19 cellular contexts compared by ENCODE assay signal in genomic region chr3:184693011-184693975, GRCh38. TPM values are rescaled to one million over a fixed set of nuclear protein-coding genes. Genes with fewer than 3 reads are reported as not detected.
DNase-seq lines count a peak whose midpoint lies in the region; ATAC-seq, FAIRE-seq and TF ChIP-seq lines count a peak whose summit lies in the region.
"Had no signal": no experiment of that assay in that cellular context is flagged by ENCODE, and none has a peak within 500 bp of the region (broad histone marks: within the 10 kb centered on the region; RNA-seq: fewer than 3 reads in every experiment).

No MANE protein-coding gene starts in this region.

- no peak for TF ChIP-seq CTCF in cardiac muscle cell (IDR thresholded peaks at IDR 0.05; ENCODE audit: low read depth, low read length)
- TF ChIP-seq CTCF in WERI-Rb-1 (IDR thresholded peaks at IDR 0.05; ENCODE audit: low read depth, low read length), result peak; percentile 13; the same call in 1 of the 2 replicates

- H3K36me3 ChIP-seq in cardiac muscle cell (no peaks in the 10 kb centered on the region), WERI-Rb-1 (no peaks in the 10 kb centered on the region), mesodermal cell (ENCODE audit: control insufficient read depth, insufficient read depth, low read length) (no peaks in the 10 kb centered on the region)
- H3K36me3 ChIP-seq: upper lobe of right lung had no signal

- no peak overlapping the region for H3K4me3 ChIP-seq in cardiac muscle cell
- H3K4me3 ChIP-seq in WERI-Rb-1 (ENCODE audit: low read depth, low read length), result no peak overlapping the region
- H3K4me3 ChIP-seq in mesodermal cell (ENCODE audit: extremely low read depth, insufficient read depth, low read length, poor library complexity, severe bottlenecking), result no peak overlapping the region
- H3K4me3 ChIP-seq: upper lobe of right lung had no signal

- H3K27me3 ChIP-seq in cardiac muscle cell (no peaks in the 10 kb centered on the region), WERI-Rb-1 (ENCODE audit: insufficient read depth, low read depth, severe bottlenecking) (no peaks in the 10 kb centered on the region)
- H3K27me3 ChIP-seq: upper lobe of right lung had no signal

- no peak for ATAC-seq in HG03196 (IDR thresholded peaks at IDR 0.05; ENCODE audit: unreplicated experiment)
- ATAC-seq: PC-3, upper lobe of right lung had no signal

- peak overlapping the region; percentile 73 for H3K27ac ChIP-seq in cardiac muscle cell
- peak overlapping the region; percentile 53 for H3K27ac ChIP-seq in WERI-Rb-1
- H3K27ac ChIP-seq in mesodermal cell (ENCODE audit: low read depth, low read length, severe bottlenecking), result peak overlapping the region; percentile 71

- 77 to 86% methylated on average over 12 to 14 of the region's 16 CpGs for WGBS in mesodermal cell (ENCODE audit: insufficient coverage in 2 of 2), 2 experiments

- no peaks in the 10 kb centered on the region for H3K9me3 ChIP-seq in cardiac muscle cell (ENCODE audit: low read depth)
- H3K9me3 ChIP-seq in WERI-Rb-1 (ENCODE audit: severe bottlenecking), result no peaks in the 10 kb centered on the region
- no peaks in the 10 kb centered on the region for H3K9me3 ChIP-seq in mesodermal cell (ENCODE audit: control insufficient read depth, low read length)
- H3K9me3 ChIP-seq: upper lobe of right lung had no signal

- intact Hi-C loops in cardiac septum (cut with DNase I), result no loop called here

- H3K4me1 ChIP-seq in cardiac muscle cell (ENCODE audit: low read depth), result peaks cover 27% of the 10 kb centered on the region
- H3K4me1 ChIP-seq in mesodermal cell (ENCODE audit: control insufficient read depth, insufficient read depth, low read length, poor library complexity, severe bottlenecking), result peaks cover 40% of the 10 kb centered on the region

- DNase-seq in cardiac muscle cell (ENCODE audit: low read depth in 1 of 2, low spot score in 1 of 2), result peak in 1 of 2 donors; percentile 39
- DNase-seq in cardiac septum (ENCODE audit: low spot score), result no peak
- DNase-seq in WERI-Rb-1, result peak; percentile 61
- DNase-seq in urothelium cell line (ENCODE audit: low spot score), result no peak
- DNase-seq in HCEC 1CT, result no peak
- DNase-seq in activated naive CD4-positive, alpha-beta T cell treated with anti-CD3 and anti-CD28 coated beads, Interleukin-2, amount 50 U/mL, for 16 hours, result no peak
- DNase-seq: activated B cell treated with CpG ODN at 0.5 μM for 24 hours; activated naive CD4-positive, alpha-beta T cell; foreskin melanocyte; GF-D8; NCI-H226; PC-3; stimulated activated CD4-positive, alpha-beta T cell treated with anti-CD3 and anti-CD28 coated beads, Interleukin-4, amount 100 ng/mL, for 1 hour; upper lobe of right lung had no signal

- peak; percentile 30 for FAIRE-seq in urothelium cell line (lab: Jason Lieb, UNC)
- FAIRE-seq: A204.1, endometrium, islet of Langerhans had no signal

RNA-seq across cellular contexts. Expression of gene MAGEF1, which starts 18.6 kb away (rescaled TPM):
- total RNA-seq in cardiac muscle cell, result 200 and 255 TPM in 2 replicates
- polyA plus RNA-seq in cardiac muscle cell, result 236 and 249 TPM in 2 replicates
- total RNA-seq in cardiac septum, result 30.2 TPM
- 47.9 TPM for polyA plus RNA-seq in mesodermal cell (2013, experiment 1 of 2)
- 47.0 TPM for polyA plus RNA-seq in mesodermal cell (2013, experiment 2 of 2)
